In the genomic region with DNA sequence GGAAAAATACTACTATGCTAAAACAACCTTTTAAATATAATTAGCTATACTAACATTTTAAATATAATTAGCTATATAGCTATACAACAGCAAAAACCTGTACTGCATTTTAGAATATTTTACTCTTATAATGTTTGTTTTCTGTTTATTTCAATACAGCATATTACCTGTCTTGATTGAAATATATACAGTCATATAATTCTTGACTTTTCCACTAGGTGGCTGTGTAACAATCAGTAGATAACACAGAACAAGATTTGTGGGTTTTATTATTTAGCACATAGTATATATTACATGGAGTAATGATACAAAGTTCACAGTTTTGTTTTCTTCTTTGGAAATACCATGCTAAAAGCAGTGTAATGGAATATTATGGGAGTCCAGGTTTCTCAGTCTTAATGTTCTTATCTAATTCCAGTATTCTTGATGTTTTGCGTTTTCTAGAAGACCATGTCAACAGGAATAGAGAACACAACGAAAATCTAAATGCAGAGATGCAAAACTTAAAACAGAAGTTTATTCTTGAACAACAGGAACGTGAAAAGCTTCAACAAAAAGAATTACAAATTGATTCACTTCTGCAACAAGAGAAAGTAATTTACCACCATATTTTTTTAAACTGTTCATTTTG, we compare ENCODE assay signal across 8 cellular contexts. TPM values are rescaled to one million over a fixed set of nuclear protein-coding genes. Genes with fewer than 3 reads are reported as not detected.
DNase-seq lines count a peak whose midpoint lies in the region; ATAC-seq, FAIRE-seq and TF ChIP-seq lines count a peak whose summit lies in the region.

No MANE protein-coding gene starts in this region.

- H3K9me3 Mint-ChIP-seq in osteocyte (ENCODE audit: unreplicated experiment), result no peaks in the 10 kb centered on the region
- H3K9me3 Mint-ChIP-seq in activated CD4-positive, alpha-beta memory T cell treated with anti-CD3 and anti-CD28 coated beads for 36 hours, result no peaks in the 10 kb centered on the region

- no peak overlapping the region for H3K27ac Mint-ChIP-seq in osteocyte (ENCODE audit: unreplicated experiment)
- no peak overlapping the region for H3K27ac Mint-ChIP-seq in activated CD4-positive, alpha-beta memory T cell treated with anti-CD3 and anti-CD28 coated beads for 36 hours

- peak; percentile 75 for ATAC-seq in GM18858 (IDR thresholded peaks at IDR 0.05; ENCODE audit: unreplicated experiment)
- peak; percentile 96 for ATAC-seq in HG03175 (IDR thresholded peaks at IDR 0.05; ENCODE audit: unreplicated experiment)

- H3K4me3 Mint-ChIP-seq in osteocyte (ENCODE audit: unreplicated experiment), result no peak overlapping the region
- H3K4me3 Mint-ChIP-seq in activated CD4-positive, alpha-beta memory T cell treated with anti-CD3 and anti-CD28 coated beads for 36 hours, result no peak overlapping the region

- CTCF ChIA-PET in activated CD4-positive, alpha-beta memory T cell treated with anti-CD3 and anti-CD28 coated beads for 36 hours (lab: Charles Lee), result interaction anchor here (0.7 to 3.8 kb wide), 11 partner anchors 9 to 92 kb away, joined by 3 to 27 read pairs (median 3); partner anchors contain the start of gene HMMR

- H3K4me3 ChIP-seq in bronchial epithelial cell (ENCODE audit: low read depth, low read length), result no peak overlapping the region

- H3K27me3 Mint-ChIP-seq in osteocyte (ENCODE audit: unreplicated experiment), result no peaks in the 10 kb centered on the region
- H3K27me3 Mint-ChIP-seq in activated CD4-positive, alpha-beta memory T cell treated with anti-CD3 and anti-CD28 coated beads for 36 hours, result no peaks in the 10 kb centered on the region

- intact Hi-C loops in activated CD4-positive, alpha-beta memory T cell treated with anti-CD3 and anti-CD28 coated beads for 36 hours (cut with micrococcal nuclease), result loop anchor here (1.0 to 2.0 kb wide), 2 partner anchors 30 to 219 kb away; no protein-coding TSS in a partner anchor

- POLR2A ChIA-PET in activated CD4-positive, alpha-beta memory T cell treated with anti-CD3 and anti-CD28 coated beads for 36 hours (lab: Charles Lee), result no interaction called here

- no peaks in the 10 kb centered on the region for H3K36me3 ChIP-seq in bronchial epithelial cell (ENCODE audit: control insufficient read depth, insufficient read depth, low read length)

- TF ChIP-seq CTCF in bronchial epithelial cell (IDR thresholded peaks at IDR 0.05; ENCODE audit: insufficient read depth, low read length, severe bottlenecking) (no peak), osteocyte (IDR thresholded peaks at IDR 0.05) (peak; percentile 54)

- H3K36me3 Mint-ChIP-seq in osteocyte (ENCODE audit: unreplicated experiment), result no peaks in the 10 kb centered on the region
- H3K36me3 Mint-ChIP-seq in activated CD4-positive, alpha-beta memory T cell treated with anti-CD3 and anti-CD28 coated beads for 36 hours, result peaks cover 58% of the 10 kb centered on the region

- DNase-seq in bronchial epithelial cell (ENCODE audit: low read depth) (peak; percentile 55), osteocyte (ENCODE audit: extremely low spot score, unreplicated experiment) (no peak), NCI-H226 (no peak), NOMO-1 treated with dmso at 0.1 percent for 144 hours (lab: John Stamatoyannopoulos, UW; ENCODE audit: unreplicated experiment) (no peak), SHP77 (lab: John Stamatoyannopoulos, UW) (no peak)
- no peak for DNase-seq in activated CD4-positive, alpha-beta memory T cell treated with anti-CD3 and anti-CD28 coated beads for 36 hours

- peaks cover 11% of the 10 kb centered on the region for H3K4me1 Mint-ChIP-seq in osteocyte (ENCODE audit: unreplicated experiment)
- H3K4me1 Mint-ChIP-seq in activated CD4-positive, alpha-beta memory T cell treated with anti-CD3 and anti-CD28 coated beads for 36 hours (ENCODE audit: low read depth), result peaks cover 6% of the 10 kb centered on the region

- no peaks in the 10 kb centered on the region for H3K27me3 ChIP-seq in bronchial epithelial cell (ENCODE audit: control insufficient read depth, insufficient read depth, low read length)

- no peak for FAIRE-seq in bronchial epithelial cell (lab: Jason Lieb, UNC)

RNA-seq across cellular contexts. Expression of gene HMMR, which starts 13.3 kb away (rescaled TPM):
- 0.53 and 1.4 TPM in 2 replicates for total RNA-seq in bronchial epithelial cell
- total RNA-seq in osteocyte, result 4.5 and 5.5 TPM in 2 replicates
- 100 to 1,000 TPM; 109 to 118 TPM for total RNA-seq in activated CD4-positive, alpha-beta memory T cell treated with anti-CD3 and anti-CD28 coated beads for 36 hours

RNA-seq across cellular contexts. Expression of gene NUDCD2, which starts 13.8 kb away (rescaled TPM):
- 6.6 and 7.3 TPM in 2 replicates for total RNA-seq in bronchial epithelial cell
- 25.1 and 30.0 TPM in 2 replicates for total RNA-seq in osteocyte
- 10 to 100 TPM; 46.4 to 48.6 TPM for total RNA-seq in activated CD4-positive, alpha-beta memory T cell treated with anti-CD3 and anti-CD28 coated beads for 36 hours

RNA-seq across cellular contexts. Expression of gene MAT2B, which starts 31.7 kb away (rescaled TPM):
- total RNA-seq in bronchial epithelial cell (41.5 and 71.1 TPM in 2 replicates), osteocyte (45.9 and 47.0 TPM in 2 replicates)
- total RNA-seq in activated CD4-positive, alpha-beta memory T cell treated with anti-CD3 and anti-CD28 coated beads for 36 hours, result 100 to 1,000 TPM; 114 to 122 TPM

RNA-seq across cellular contexts. Expression of gene CCNG1, which starts 36.3 kb away (rescaled TPM):
- 95.1 and 173 TPM in 2 replicates for total RNA-seq in bronchial epithelial cell
- total RNA-seq in osteocyte, result 163 and 165 TPM in 2 replicates
- 100 to 1,000 TPM; 139 to 164 TPM for total RNA-seq in activated CD4-positive, alpha-beta memory T cell treated with anti-CD3 and anti-CD28 coated beads for 36 hours

Comparison
In these comparisons a context has a peak if more than half of its experiments do, and no peak if none do; other contexts are left out.
1. RNA of gene HMMR, which starts 13.3 kb away (total RNA-seq): 109 to 118 TPM in activated CD4-positive, alpha-beta memory T cell treated with anti-CD3 and anti-CD28 coated beads for 36 hours; 4.5 to 5.5 TPM in osteocyte and 0.53 to 1.4 TPM in bronchial epithelial cell; every median in the first group is over 10 times any median in the second.